In genomic region chr17:17419621-17420020, GRCh38 we compare ENCODE assay signal across 15 cellular contexts. TPM values are rescaled to one million over a fixed set of nuclear protein-coding genes. Genes with fewer than 3 reads are reported as not detected.
DNase-seq lines count a peak whose midpoint lies in the region; ATAC-seq and TF ChIP-seq lines count a peak whose summit lies in the region.
"Had no signal": no experiment of that assay in that cellular context is flagged by ENCODE, and none has a peak within 500 bp of the region (broad histone marks: within the 10 kb centered on the region; RNA-seq: fewer than 3 reads in every experiment).

No MANE protein-coding gene starts in this region.

- ATAC-seq in Right ventricle myocardium inferior (peak; percentile 8), heart left ventricle (peak; percentile 28 to 44 (median 34)), upper lobe of right lung (peak; percentile 3), left colon (no peak), esophagus mucosa (no peak)
- ATAC-seq: HepG2, WTC11 had no signal

- no peak overlapping the region for H3K4me2 ChIP-seq in osteoblast (ENCODE audit: insufficient read depth, low read length)

- H3K36me3 ChIP-seq in heart left ventricle (no peaks in the 10 kb centered on the region), osteoblast (ENCODE audit: insufficient read depth, low read length) (no peaks in the 10 kb centered on the region), upper lobe of right lung (no peaks in the 10 kb centered on the region)

- TF ChIP-seq CTCF in heart left ventricle (IDR thresholded peaks at IDR 0.05) (no peak), osteoblast (IDR thresholded peaks at IDR 0.05; ENCODE audit: extremely low read depth, low read depth, low read length) (no peak), upper lobe of right lung (IDR thresholded peaks at IDR 0.05) (no peak)

- H3K4me1 ChIP-seq in heart left ventricle, result peaks cover 0 to 72% (median 32%) of the 10 kb centered on the region in 12 donors
- H3K4me1 ChIP-seq in osteoblast (ENCODE audit: insufficient read depth, low read length), result peaks cover 45% of the 10 kb centered on the region
- H3K4me1 ChIP-seq in upper lobe of right lung, result peaks cover 14% of the 10 kb centered on the region

- DNase-seq in Right ventricle myocardium inferior (ENCODE audit: missing footprints), result no peak
- no peak for DNase-seq in cardiac septum (ENCODE audit: low spot score)
- DNase-seq in heart left ventricle, result peak in 3 of 5 donors; percentile 43 to 74 (median 67)
- DNase-seq in osteoblast (ENCODE audit: insufficient read length, low spot score, missing footprints), result no peak
- DNase-seq in upper lobe of right lung, result peak; percentile 46
- no peak for DNase-seq in left colon
- no peak for DNase-seq in activated gamma-delta T cell treated with Interleukin-2 at 50 U/mL for 16 hours
- DNase-seq: aorta, kidney glomerular epithelial cell, NCI-H2107, NCI-H774, T-helper 1 cell had no signal

- H3K27me3 ChIP-seq in heart left ventricle (no peaks in the 10 kb centered on the region), osteoblast (ENCODE audit: insufficient read depth, low read length) (no peaks in the 10 kb centered on the region), upper lobe of right lung (no peaks in the 10 kb centered on the region)

- H2AFZ ChIP-seq in osteoblast (ENCODE audit: low read length), result no peak overlapping the region

- H3K4me3 ChIP-seq in heart left ventricle, result no peak overlapping the region
- H3K4me3 ChIP-seq in osteoblast (ENCODE audit: insufficient read depth, low read length), result no peak overlapping the region
- H3K4me3 ChIP-seq in upper lobe of right lung, result no peak overlapping the region

- no peak for TF ChIP-seq POLR2A in heart left ventricle (IDR thresholded peaks at IDR 0.05)

- H3K9me3 ChIP-seq in heart left ventricle (no peaks in the 10 kb centered on the region), osteoblast (ENCODE audit: low read depth, low read length) (no peaks in the 10 kb centered on the region), upper lobe of right lung (no peaks in the 10 kb centered on the region)

- peak overlapping the region; percentile 10 to 82 (median 62) for H3K27ac ChIP-seq in heart left ventricle
- peak overlapping the region; percentile 87 for H3K27ac ChIP-seq in osteoblast (ENCODE audit: low read depth, low read length)
- no peak overlapping the region for H3K27ac ChIP-seq in upper lobe of right lung

- no peaks in the 10 kb centered on the region for H4K20me1 ChIP-seq in osteoblast (ENCODE audit: insufficient read depth, low read length)

- H3K79me2 ChIP-seq in osteoblast (ENCODE audit: insufficient read depth, low read length), result no peaks in the 10 kb centered on the region

- 56 to 65% (median 60%) methylated on average over 4 of the region's 4 CpGs for WGBS in heart left ventricle, 4 donors

- intact Hi-C loops in Right ventricle myocardium inferior (cut with DNase I) (loop anchor here (2.0 to 5.0 kb wide), 2 partner anchors 58 to 151 kb away; partner anchors contain the start of gene MED9), cardiac septum (cut with DNase I) (loop anchor here (5.0 kb wide), 1 partner anchor 78 kb away; the partner anchor contains the start of gene RASD1), heart left ventricle (cut with DNase I) (loop anchor here in 4 of 10 donors (1.0 to 5.0 kb wide), 7 partner anchors 57 to 153 kb away; partner anchors contain the start of gene RASD1 (in 2 of the 4)), upper lobe of right lung (cut with DNase I) (no loop called here), left colon (cut with DNase I, micrococcal nuclease) (no loop called here)

RNA-seq across cellular contexts. Expression of gene MED9, which starts 57.2 kb away (rescaled TPM):
- total RNA-seq in Right ventricle myocardium inferior (40.4 TPM), cardiac septum (30.5 TPM), heart left ventricle (10 to 100 TPM; 26.3 to 64.4 (median 33.0) TPM), osteoblast (15.6 and 17.0 TPM in 2 replicates), upper lobe of right lung (13.8 TPM), left colon (10 to 100 TPM; 19.5 to 20.4 TPM), esophagus mucosa (6.5 TPM)
- 10 to 100 TPM; 36.2 to 44.7 TPM for polyA plus RNA-seq in heart left ventricle

Comparison
In these comparisons a context has a peak if more than half of its experiments do, and no peak if none do; other contexts are left out.
1. DNase-seq: peak in heart left ventricle (3 of 5) and upper lobe of right lung (single experiment); none in Right ventricle myocardium inferior (single experiment), cardiac septum (single experiment), osteoblast (single experiment), left colon (0 of 2) and activated gamma-delta T cell treated with Interleukin-2 at 50 U/mL for 16 hours (single experiment).
2. ATAC-seq: peak in Right ventricle myocardium inferior (single experiment), heart left ventricle (4 of 4) and upper lobe of right lung (single experiment); none in left colon (single experiment) and esophagus mucosa (single experiment).
3. intact Hi-C loops: an anchor here in Right ventricle myocardium inferior (2.0 to 5.0 kb wide) and cardiac septum (5.0 kb wide); none called in upper lobe of right lung and left colon.